Comparison of ENCODE assay signal across 9 cellular contexts in genomic region chr9:16515879-16516289, GRCh38.
DNase-seq lines count a peak whose midpoint lies in the region; ATAC-seq and TF ChIP-seq lines count a peak whose summit lies in the region.
"Had no signal": no experiment of that assay in that cellular context is flagged by ENCODE, and none has a peak within 500 bp of the region (broad histone marks: within the 10 kb centered on the region; RNA-seq: fewer than 3 reads in every experiment).

No MANE protein-coding gene starts in this region.

- no peaks in the 10 kb centered on the region for H3K9me3 ChIP-seq in thoracic aorta

- H3K27ac ChIP-seq in thoracic aorta = peak overlapping the region; percentile 67

- no peak for TF ChIP-seq CTCF in thoracic aorta (IDR thresholded peaks at IDR 0.05)

- no peaks in the 10 kb centered on the region for H3K27me3 ChIP-seq in thoracic aorta (replicated peaks; ENCODE audit: insufficient read depth)

- ATAC-seq in left lobe of liver (peak; percentile 31), thoracic aorta (ENCODE audit: insufficient number of reproducible peaks, low FRiP score, low read depth) (peak; percentile 82), GM18517 (IDR thresholded peaks at IDR 0.05; ENCODE audit: unreplicated experiment) (no peak), HG03457 (IDR thresholded peaks at IDR 0.05; ENCODE audit: unreplicated experiment) (no peak)
- ATAC-seq: Panc1 had no signal

- no peaks in the 10 kb centered on the region for H3K36me3 ChIP-seq in thoracic aorta

- peak; percentile 70 for DNase-seq in LHCN-M2 (ENCODE audit: low read depth)
- peak; percentile 49 for DNase-seq in dedifferentiated amniotic fluid mesenchymal stem cell (ENCODE audit: extremely low spot score)
- DNase-seq in left lobe of liver (ENCODE audit: low spot score) = no peak
- no peak for DNase-seq in thoracic aorta (ENCODE audit: low spot score)
- no peak for DNase-seq in DMS79 (lab: John Stamatoyannopoulos, UW)
- DNase-seq: effector CD4-positive, alpha-beta T cell had no signal

- H3K4me3 ChIP-seq in thoracic aorta = peak overlapping the region; percentile 58

- peaks cover 13 to 44% of the 10 kb centered on the region in 2 donors for H3K4me1 ChIP-seq in thoracic aorta (ENCODE audit: control insufficient read depth in 1 of 2, low read depth in 2 of 2)

Comparison
In these comparisons a context has a peak if more than half of its experiments do, and no peak if none do; other contexts are left out.
1. DNase-seq: peak in LHCN-M2 (single experiment) and dedifferentiated amniotic fluid mesenchymal stem cell (single experiment); none in left lobe of liver (single experiment), thoracic aorta (single experiment) and DMS79 (single experiment).
2. ATAC-seq: peak in left lobe of liver (single experiment) and thoracic aorta (single experiment); none in GM18517 (single experiment) and HG03457 (single experiment).